ENCODE assay signal across 14 cellular contexts in genomic region chr1:11299225-11299574, GRCh38. TPM values are rescaled to one million over a fixed set of nuclear protein-coding genes. Genes with fewer than 3 reads are reported as not detected.
DNase-seq lines count a peak whose midpoint lies in the region; ATAC-seq and TF ChIP-seq lines count a peak whose summit lies in the region.
"Had no signal": no experiment of that assay in that cellular context is flagged by ENCODE, and none has a peak within 500 bp of the region (broad histone marks: within the 10 kb centered on the region; RNA-seq: fewer than 3 reads in every experiment).

No MANE protein-coding gene starts in this region.

- H3K9me3 Mint-ChIP-seq in activated naive CD4-positive, alpha-beta T cell treated with anti-CD3 and anti-CD28 coated beads, Interleukin-2, amount 50 U/mL, for 24 hours, result no peaks in the 10 kb centered on the region
- H3K9me3 Mint-ChIP-seq in brain, result no peaks in the 10 kb centered on the region
- H3K9me3 Mint-ChIP-seq: CD8-positive, alpha-beta memory T cell had no signal

- no CpG with 5 or more reads among the region's 10 CpGs for WGBS in neuronal stem cell (ENCODE audit: extremely low coverage in 2 of 2, insufficient read length in 2 of 2, insufficient replicate concordance in 1 of 2), 2 donors

- no peak overlapping the region for H2AFZ ChIP-seq in neuronal stem cell (ENCODE audit: low read length)

- no peaks in the 10 kb centered on the region for H3K9me3 ChIP-seq in Panc1 (ENCODE audit: control insufficient read depth, insufficient read depth, low read depth, low read length)
- H3K9me3 ChIP-seq in neuronal stem cell (replicated peaks in 1 of 2; ENCODE audit: control insufficient read depth in 2 of 2, insufficient read depth in 1 of 2, low read depth in 1 of 2, low read length in 2 of 2), result no peaks in the 10 kb centered on the region
- H3K9me3 ChIP-seq: BE2C had no signal

- no peak overlapping the region for H3K9ac ChIP-seq in neuronal stem cell (ENCODE audit: low read depth, low read length, poor library complexity)

- H2AK5ac ChIP-seq in neuronal stem cell (ENCODE audit: low read depth, low read length), result no peak overlapping the region

- no peak overlapping the region for H3K27ac ChIP-seq in Panc1 (ENCODE audit: low read length)
- H3K27ac ChIP-seq in neuronal stem cell (replicated peaks; ENCODE audit: low read length), result no peak overlapping the region

- peak overlapping the region; percentile 72 for H3K27ac Mint-ChIP-seq in activated naive CD4-positive, alpha-beta T cell treated with anti-CD3 and anti-CD28 coated beads, Interleukin-2, amount 50 U/mL, for 24 hours
- peak overlapping the region in 4 of 5 experiments; percentile 12 to 94 (median 90) for H3K27ac Mint-ChIP-seq in brain

- H3K4me2 ChIP-seq in neuronal stem cell (ENCODE audit: insufficient read depth, low read length, poor library complexity, severe bottlenecking), result no peak overlapping the region

- POLR2A ChIA-PET in Panc1 (lab: Charles Lee), result interaction anchor here (0.6 kb wide), 1 partner anchor 115 kb away, joined by 3 read pairs; no protein-coding TSS in a partner anchor

- intact Hi-C loops in Panc1 (cut with micrococcal nuclease; ENCODE audit: unreplicated experiment), result no loop called here

- H2BK12ac ChIP-seq in neuronal stem cell (ENCODE audit: low read length), result no peak overlapping the region

- peak overlapping the region; percentile 49 for H3K18ac ChIP-seq in neuronal stem cell (ENCODE audit: low read length)

- peak; percentile 22; the same call in 1 of the 2 replicates for ATAC-seq in Panc1
- no peak for ATAC-seq in HG03442 (IDR thresholded peaks at IDR 0.05; ENCODE audit: unreplicated experiment)
- ATAC-seq: Right ventricle myocardium inferior had no signal

- BruUV-seq in Panc1 (replicated peaks; lab: Mats Ljungman, UMichigan), result no TSS peak

- H3K27me3 Mint-ChIP-seq in activated naive CD4-positive, alpha-beta T cell treated with anti-CD3 and anti-CD28 coated beads, Interleukin-2, amount 50 U/mL, for 24 hours, result no peaks in the 10 kb centered on the region
- H3K27me3 Mint-ChIP-seq in brain, result peaks cover 3% of the 10 kb centered on the region
- H3K27me3 Mint-ChIP-seq: CD8-positive, alpha-beta memory T cell had no signal

- CTCF ChIA-PET in Panc1 (lab: Charles Lee), result no interaction called here

- H3K36me3 Mint-ChIP-seq in activated naive CD4-positive, alpha-beta T cell treated with anti-CD3 and anti-CD28 coated beads, Interleukin-2, amount 50 U/mL, for 24 hours, result no peaks in the 10 kb centered on the region
- H3K36me3 Mint-ChIP-seq in brain, result peaks cover 28% of the 10 kb centered on the region

- DNase-seq in activated naive CD4-positive, alpha-beta T cell treated with Interleukin-2 at 50 U/mL for 16 hours, result no peak
- DNase-seq in Panc1 (ENCODE audit: low read depth, low spot score) (no peak), neuronal stem cell (ENCODE audit: low spot score) (no peak), NCI-H1436 (lab: John Stamatoyannopoulos, UW) (no peak)
- DNase-seq: BE2C; CD8-positive, alpha-beta memory T cell; GF-D8; KBM-7; NCI-H146; NCI-H69 had no signal

- peak overlapping the region; percentile 30 for H3K4me3 Mint-ChIP-seq in activated naive CD4-positive, alpha-beta T cell treated with anti-CD3 and anti-CD28 coated beads, Interleukin-2, amount 50 U/mL, for 24 hours
- H3K4me3 Mint-ChIP-seq in brain, result no peak overlapping the region
- H3K4me3 Mint-ChIP-seq: CD8-positive, alpha-beta memory T cell had no signal

- no peak overlapping the region for H3K23ac ChIP-seq in neuronal stem cell (ENCODE audit: low read depth, low read length, poor library complexity)

- H4K91ac ChIP-seq in neuronal stem cell (ENCODE audit: low read depth, low read length, poor library complexity), result no peak overlapping the region

- H3K4me3 ChIP-seq in Panc1 (ENCODE audit: low read depth in 2 of 2, low read length in 2 of 2), result no peak overlapping the region
- no peak overlapping the region for H3K4me3 ChIP-seq in neuronal stem cell (ENCODE audit: low read length in 2 of 2)

- H2BK15ac ChIP-seq in neuronal stem cell (ENCODE audit: low read length), result no peak overlapping the region

- H2BK120ac ChIP-seq in neuronal stem cell (ENCODE audit: low read depth, low read length), result no peak overlapping the region

- H3K27me3 ChIP-seq in Panc1 (ENCODE audit: control insufficient read depth, insufficient read depth, low read length), result no peaks in the 10 kb centered on the region
- no peaks in the 10 kb centered on the region for H3K27me3 ChIP-seq in neuronal stem cell (ENCODE audit: control insufficient read depth in 3 of 3, insufficient read depth in 3 of 3, low read depth in 1 of 3, low read length in 3 of 3)
- H3K27me3 ChIP-seq: BE2C had no signal

- in situ Hi-C loops in Panc1 (cut with HindIII; ENCODE audit: low pct_unique_long_range_greater_than_20kb, low sequenced_read_pairs), result no loop called here

- H3K79me1 ChIP-seq in neuronal stem cell (ENCODE audit: low read depth, low read length), result no peaks in the 10 kb centered on the region

- no peak for TF ChIP-seq CTCF in Panc1 (IDR thresholded peaks at IDR 0.05)
- TF ChIP-seq CTCF in brain (conservative IDR thresholded peaks at IDR 0.05), result no peak

- no peak overlapping the region for H2BK5ac ChIP-seq in neuronal stem cell (ENCODE audit: low read length)

- H3K36me3 ChIP-seq in Panc1 (ENCODE audit: control insufficient read depth, insufficient read depth, low read length), result no peaks in the 10 kb centered on the region
- peaks cover 10 to 16% of the 10 kb centered on the region in 2 donors for H3K36me3 ChIP-seq in neuronal stem cell (replicated peaks in 1 of 2; ENCODE audit: control insufficient read depth in 2 of 2, insufficient read depth in 2 of 2, low read length in 2 of 2)

- peak overlapping the region; percentile 4 for H4K8ac ChIP-seq in neuronal stem cell (ENCODE audit: low read depth, low read length)

- peaks cover 39% of the 10 kb centered on the region for H3K4me1 Mint-ChIP-seq in activated naive CD4-positive, alpha-beta T cell treated with anti-CD3 and anti-CD28 coated beads, Interleukin-2, amount 50 U/mL, for 24 hours
- H3K4me1 Mint-ChIP-seq in brain, result peaks cover 21% of the 10 kb centered on the region

- H3K4ac ChIP-seq in neuronal stem cell (ENCODE audit: low read length), result no peak overlapping the region

- no peak overlapping the region for H3K14ac ChIP-seq in neuronal stem cell (ENCODE audit: low read length)

- no peaks in the 10 kb centered on the region for H3K4me1 ChIP-seq in Panc1 (ENCODE audit: control insufficient read depth, insufficient read depth, low read length)
- peaks cover 6% of the 10 kb centered on the region in 2 donors for H3K4me1 ChIP-seq in neuronal stem cell (ENCODE audit: control insufficient read depth in 2 of 2, insufficient read depth in 1 of 2, low read depth in 1 of 2, low read length in 2 of 2)
- H3K4me1 ChIP-seq: BE2C had no signal

RNA-seq across cellular contexts. Expression of gene UBIAD1, which starts 26.2 kb away (rescaled TPM):
- 24.7 TPM for total RNA-seq in Panc1 (2021; ENCODE audit: unreplicated experiment)
- 14.8 TPM for polyA plus RNA-seq in Panc1 (2012; ENCODE audit: insufficient read length)
- polyA plus RNA-seq in brain (ENCODE audit: insufficient read depth, low read depth, low replicate concordance), result 20.3 TPM
- polyA plus RNA-seq in neuronal stem cell (2013, experiment 1 of 2), result 12.6 TPM
- 12.6 TPM for polyA plus RNA-seq in neuronal stem cell (2013, experiment 2 of 2)

RNA-seq across cellular contexts. Expression of gene MTOR, which starts 36.8 kb away (rescaled TPM):
- total RNA-seq in Panc1 (2021; ENCODE audit: unreplicated experiment), result 71.2 TPM
- polyA plus RNA-seq in Panc1 (2012; ENCODE audit: insufficient read length), result 52.7 TPM
- 38.9 TPM for polyA plus RNA-seq in brain (ENCODE audit: insufficient read depth, low read depth, low replicate concordance)
- polyA plus RNA-seq in neuronal stem cell (2013, experiment 1 of 2), result 18.5 TPM
- 18.1 TPM for polyA plus RNA-seq in neuronal stem cell (2013, experiment 2 of 2)
